In the genomic region with DNA sequence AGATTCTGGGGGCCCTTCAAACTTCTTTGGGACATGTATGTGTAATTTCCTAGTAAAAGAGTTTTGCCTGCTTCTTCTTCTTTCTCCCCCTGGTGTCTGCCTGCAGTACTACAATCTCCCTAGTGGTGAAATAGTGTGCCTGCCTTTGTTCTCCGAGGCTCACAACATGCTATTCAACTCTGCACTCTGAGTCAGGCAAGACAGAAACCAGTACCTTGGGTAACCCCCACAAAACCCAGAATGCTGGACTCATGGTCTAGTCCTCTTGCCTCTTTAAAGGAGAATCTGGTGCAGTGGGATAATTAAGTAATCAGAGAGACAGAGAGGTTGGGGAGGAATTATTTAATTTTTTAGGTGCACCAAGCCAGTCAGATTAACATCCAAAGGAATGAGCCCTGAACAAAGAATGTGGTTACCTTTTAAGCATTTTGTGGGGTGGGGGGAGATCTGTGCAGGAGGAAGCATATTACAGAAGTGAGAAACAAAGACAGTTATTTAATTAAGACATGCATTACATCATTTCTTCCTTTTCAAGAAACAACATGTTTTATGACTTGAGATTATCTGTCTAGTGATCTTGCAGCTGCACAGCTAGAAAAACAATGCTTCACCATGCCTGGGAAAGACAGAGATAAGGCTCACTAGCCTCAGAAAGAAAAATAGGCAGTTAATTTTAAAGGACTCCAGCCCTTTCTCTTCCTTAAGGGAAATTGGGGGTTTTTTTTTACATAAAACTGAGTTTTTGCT, we compare ENCODE assay signal across 8 cellular contexts. TPM values are rescaled to one million over a fixed set of nuclear protein-coding genes. Genes with fewer than 3 reads are reported as not detected.
A peak's percentile ranks its signal among the peaks of the same experiment; 100 is the strongest.
DNase-seq lines count a peak whose midpoint lies in the region; ATAC-seq and TF ChIP-seq lines count a peak whose summit lies in the region.

No MANE protein-coding gene starts in this region.

- no peak overlapping the region for H3K4me3 ChIP-seq in hepatocyte

- 36% methylated on average over 1 of the region's 1 CpG for WGBS in hepatocyte (ENCODE audit: low lambda C conversion rate, missing lambda C conversion rate)

- H3K9me2 ChIP-seq in hepatocyte (replicated peaks; ENCODE audit: insufficient read depth): no peaks in the 10 kb centered on the region

- DNase-seq in EH (ENCODE audit: low read depth): peak; percentile 24
- DNase-seq in HuH-7.5 (ENCODE audit: low spot score): peak; percentile 43
- DNase-seq in activated naive CD8-positive, alpha-beta T cell treated with anti-CD3 and anti-CD28 coated beads, Interleukin-2, amount 50 U/mL, for 16 hours (ENCODE audit: low read depth, low spot score): peak; percentile 27
- DNase-seq in hepatocyte (ENCODE audit: low spot score): peak; percentile 66
- DNase-seq in stimulated activated CD4-positive, alpha-beta T cell treated with anti-CD3 and anti-CD28 coated beads, Interleukin-15, amount 100 ng/mL, for 24 hours: peak; percentile 77
- no peak for DNase-seq in OCI-M2 (lab: John Stamatoyannopoulos, UW; ENCODE audit: unreplicated experiment)

- H3K4me2 ChIP-seq in hepatocyte: no peak overlapping the region

- H3K27me3 ChIP-seq in hepatocyte: no peaks in the 10 kb centered on the region

- H3K36me3 ChIP-seq in hepatocyte (replicated peaks; ENCODE audit: insufficient read depth, low read depth): no peaks in the 10 kb centered on the region

- peak; percentile 84 for ATAC-seq in GM21515 (IDR thresholded peaks at IDR 0.05; ENCODE audit: unreplicated experiment)
- ATAC-seq in SK-N-SH treated with all-trans-retinoic acid at 6 μM for 48 hours: peak; percentile 91

- H2AFZ ChIP-seq in hepatocyte: no peak overlapping the region

- H4K20me1 ChIP-seq in hepatocyte (ENCODE audit: insufficient read depth, poor library complexity, severe bottlenecking): no peaks in the 10 kb centered on the region

- H3K27ac ChIP-seq in hepatocyte: peak overlapping the region; percentile 42

- no peaks in the 10 kb centered on the region for H3K4me1 ChIP-seq in hepatocyte (ENCODE audit: insufficient read depth)

- H3K9me3 ChIP-seq in hepatocyte (ENCODE audit: low read depth): no peaks in the 10 kb centered on the region

- H3K79me2 ChIP-seq in hepatocyte: no peaks in the 10 kb centered on the region

- peak; percentile 45 for TF ChIP-seq CTCF in hepatocyte (IDR thresholded peaks at IDR 0.05; ENCODE audit: poor library complexity)

TF ChIP-seq in SK-N-SH treated with all-trans-retinoic acid at 6 μM for 48 hours, 23 proteins besides CTCF, POLR2A, EP300 and RAD21:
- no peak for TF ChIP-seq ARNTL (CRISPR knock-in tag; IDR thresholded peaks at IDR 0.05; ENCODE audit: borderline replicate concordance, low read depth)
- TF ChIP-seq, protein P1, sequence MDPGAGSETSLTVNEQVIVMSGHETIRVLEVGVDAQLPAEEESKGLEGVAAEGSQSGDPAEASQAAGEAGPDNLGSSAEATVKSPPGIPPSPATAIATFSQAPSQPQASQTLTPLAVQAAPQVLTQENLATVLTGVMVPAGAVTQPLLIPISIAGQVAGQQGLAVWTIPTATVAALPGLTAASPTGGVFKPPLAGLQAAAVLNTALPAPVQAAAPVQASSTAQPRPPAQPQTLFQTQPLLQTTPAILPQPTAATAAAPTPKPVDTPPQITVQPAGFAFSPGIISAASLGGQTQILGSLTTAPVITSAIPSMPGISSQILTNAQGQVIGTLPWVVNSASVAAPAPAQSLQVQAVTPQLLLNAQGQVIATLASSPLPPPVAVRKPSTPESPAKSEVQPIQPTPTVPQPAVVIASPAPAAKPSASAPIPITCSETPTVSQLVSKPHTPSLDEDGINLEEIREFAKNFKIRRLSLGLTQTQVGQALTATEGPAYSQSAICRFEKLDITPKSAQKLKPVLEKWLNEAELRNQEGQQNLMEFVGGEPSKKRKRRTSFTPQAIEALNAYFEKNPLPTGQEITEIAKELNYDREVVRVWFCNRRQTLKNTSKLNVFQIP (CRISPR knock-in tag; IDR thresholded peaks at IDR 0.05; ENCODE audit: borderline replicate concordance, low read depth): no peak
- TF ChIP-seq BACH2 (CRISPR knock-in tag; IDR thresholded peaks at IDR 0.05; ENCODE audit: borderline replicate concordance): no peak

RNA-seq across cellular contexts. Expression of gene MS4A6A, which starts 11.0 kb away (rescaled TPM):
- 1.1 and 6.2 TPM in 2 replicates for total RNA-seq in hepatocyte
- polyA plus RNA-seq in hepatocyte: 1.4 and 5.8 TPM in 2 replicates

RNA-seq across cellular contexts. Expression of gene MS4A4E, which starts 49.1 kb away (rescaled TPM):
- not detected in 2 replicates for total RNA-seq in hepatocyte
- 0.18 TPM in 1 of 2 replicates, not detected in the other for polyA plus RNA-seq in hepatocyte
